In genomic region chr17:6555331-6556120, GRCh38 we compare ENCODE assay signal across 8 cellular contexts. TPM values are rescaled to one million over a fixed set of nuclear protein-coding genes. Genes with fewer than 3 reads are reported as not detected.
A peak's percentile ranks its signal among the peaks of the same experiment; 100 is the strongest.
DNase-seq lines count a peak whose midpoint lies in the region; ATAC-seq and TF ChIP-seq lines count a peak whose summit lies in the region.

No MANE protein-coding gene starts in this region.

- H3K4me3 ChIP-seq in SK-N-SH (ENCODE audit: low read depth in 2 of 2, low read length in 1 of 2) (peak overlapping the region; percentile 40 to 59), esophagus muscularis mucosa (peak overlapping the region; percentile 65 to 87 (median 77))

- H3K27me3 ChIP-seq in SK-N-SH (ENCODE audit: insufficient read depth) (no peaks in the 10 kb centered on the region), esophagus muscularis mucosa (peaks cover 0 to 11% (median 0%) of the 10 kb centered on the region in 4 donors)

- H3K9me3 ChIP-seq in SK-N-SH (no peaks in the 10 kb centered on the region), esophagus muscularis mucosa (no peaks in the 10 kb centered on the region)

- no peak for TF ChIP-seq RAD21 in SK-N-SH (IDR thresholded peaks at IDR 0.05; ENCODE audit: low read length)

- intact Hi-C loops in esophagus muscularis mucosa (cut with DNase I) = loop anchor here (5.0 kb wide), 1 partner anchor 83 kb away; no protein-coding TSS in a partner anchor

- H3K9ac ChIP-seq in SK-N-SH = no peak overlapping the region

- H3K4me1 ChIP-seq in SK-N-SH (ENCODE audit: control insufficient read depth in 1 of 2, insufficient read depth in 2 of 2, low read depth in 1 of 2, low read length in 1 of 2) (peaks cover 0 to 9% of the 10 kb centered on the region in 2 experiments; a peak in 1 of 4 replicates), esophagus muscularis mucosa (peaks cover 11 to 73% (median 62%) of the 10 kb centered on the region in 4 donors)

- H3K27ac ChIP-seq in SK-N-SH (ENCODE audit: low read depth in 2 of 2, low read length in 1 of 2) = no peak overlapping the region
- peak overlapping the region; percentile 88 to 92 (median 90) for H3K27ac ChIP-seq in esophagus muscularis mucosa (replicated peaks in 1 of 4)

- peak overlapping the region; percentile 50 for H3K4me3 Mint-ChIP-seq in natural killer cell treated with Interleukin-12 subunit alpha and Interleukin-12 subunit beta and Interleukin-15 and Interleukin-18, amount 100 ng/mL, for 72 hours

- no peak for TF ChIP-seq CTCF in SK-N-SH (IDR thresholded peaks at IDR 0.05)
- no peak for TF ChIP-seq CTCF in esophagus muscularis mucosa (IDR thresholded peaks at IDR 0.05)

- no peak overlapping the region for H3K27ac Mint-ChIP-seq in natural killer cell treated with Interleukin-12 subunit alpha and Interleukin-12 subunit beta and Interleukin-15 and Interleukin-18, amount 100 ng/mL, for 72 hours

- no peaks in the 10 kb centered on the region for H3K36me3 Mint-ChIP-seq in natural killer cell treated with Interleukin-12 subunit alpha and Interleukin-12 subunit beta and Interleukin-15 and Interleukin-18, amount 100 ng/mL, for 72 hours

- peak overlapping the region; percentile 81; the same call in 1 of the 2 replicates for H2AFZ ChIP-seq in SK-N-SH (ENCODE audit: low read depth)

- ATAC-seq in natural killer cell treated with Interleukin-12 subunit alpha and Interleukin-12 subunit beta and Interleukin-15 and Interleukin-18, amount 100 ng/mL, for 72 hours = peak; percentile 33 to 37
- ATAC-seq in GM21515 (IDR thresholded peaks at IDR 0.05; ENCODE audit: unreplicated experiment) = no peak

- no peaks in the 10 kb centered on the region for H3K36me3 ChIP-seq in SK-N-SH (replicated peaks in 1 of 2; ENCODE audit: control insufficient read depth in 1 of 2, insufficient read depth in 2 of 2, low read length in 1 of 2)
- H3K36me3 ChIP-seq in esophagus muscularis mucosa = no peaks in the 10 kb centered on the region

- H3K27me3 Mint-ChIP-seq in natural killer cell treated with Interleukin-12 subunit alpha and Interleukin-12 subunit beta and Interleukin-15 and Interleukin-18, amount 100 ng/mL, for 72 hours = peaks cover 20 to 34% of the 10 kb centered on the region in 2 donors

- WGBS in SK-N-SH (ENCODE audit: low lambda C conversion rate) = 0% methylated on average over 3 of the region's 56 CpGs
- WGBS in esophagus muscularis mucosa = 10% methylated on average over 4 of the region's 56 CpGs

- DNase-seq in GM04504 (ENCODE audit: low read depth) (peak; percentile 5), SK-N-SH (peak; percentile 60), esophagus muscularis mucosa (ENCODE audit: extremely low spot score) (no peak), SW 1271 (lab: John Stamatoyannopoulos, UW) (no peak), NCI-H146 treated with DMSO at 0.1 percent for 48 hours (lab: John Stamatoyannopoulos, UW; ENCODE audit: unreplicated experiment) (no peak), RPMI8226 (no peak)
- DNase-seq in natural killer cell treated with Interleukin-12 subunit alpha and Interleukin-12 subunit beta and Interleukin-15 and Interleukin-18, amount 100 ng/mL, for 72 hours (ENCODE audit: low spot score) = no peak

- CTCF ChIA-PET in SK-N-SH (lab: Yijun Ruan, JAX) = interaction anchor here (0.9 to 1.6 kb wide), 2 partner anchors 82 to 355 kb away, joined by 4 to 8 read pairs; no protein-coding TSS in a partner anchor

- peak overlapping the region; percentile 98 for H3K4me2 ChIP-seq in SK-N-SH

- H3K9me2 ChIP-seq in SK-N-SH = no peaks in the 10 kb centered on the region

- no peaks in the 10 kb centered on the region for H3K79me2 ChIP-seq in SK-N-SH (ENCODE audit: insufficient read depth)

- TF ChIP-seq POLR2A in esophagus muscularis mucosa (IDR thresholded peaks at IDR 0.05; ENCODE audit: low read depth) = no peak

- POLR2A ChIA-PET in SK-N-SH (lab: Yijun Ruan, JAX) = no interaction called here

- H3K9me3 Mint-ChIP-seq in natural killer cell treated with Interleukin-12 subunit alpha and Interleukin-12 subunit beta and Interleukin-15 and Interleukin-18, amount 100 ng/mL, for 72 hours = no peaks in the 10 kb centered on the region

- H4K20me1 ChIP-seq in SK-N-SH (ENCODE audit: insufficient read depth) = no peaks in the 10 kb centered on the region

- TF ChIP-seq EP300 in SK-N-SH (IDR thresholded peaks at IDR 0.05; ENCODE audit: borderline replicate concordance in 1 of 2, low read depth in 1 of 2, low read length in 1 of 2) = no peak
- TF ChIP-seq EP300 in esophagus muscularis mucosa (IDR thresholded peaks at IDR 0.05) = no peak

- peaks cover 0 to 7% of the 10 kb centered on the region in 2 donors for H3K4me1 Mint-ChIP-seq in natural killer cell treated with Interleukin-12 subunit alpha and Interleukin-12 subunit beta and Interleukin-15 and Interleukin-18, amount 100 ng/mL, for 72 hours (ENCODE audit: low read depth in 2 of 2)

- peaks cover 6% of the 10 kb centered on the region for H3F3A ChIP-seq in SK-N-SH (replicated peaks; ENCODE audit: insufficient read depth)

TF ChIP-seq in SK-N-SH, 30 proteins besides CTCF, POLR2A, EP300 and RAD21:
- TF ChIP-seq TCF12 (IDR thresholded peaks at IDR 0.05) (peak; percentile 34; the same call in 1 of the 2 replicates), YY1 (IDR thresholded peaks at IDR 0.05; ENCODE audit: low read depth) (no peak)
TF ChIP-seq in SK-N-SH: peak in this region for 1.

RNA-seq across cellular contexts. Expression of gene PITPNM3, which starts 0.8 kb away (rescaled TPM):
- 0.82 and 0.86 TPM in 2 replicates for polyA plus RNA-seq in SK-N-SH (2012; rRNA removed)
- 0.33 and 0.52 TPM in 2 replicates for polyA plus RNA-seq in SK-N-SH (2012; cell fraction: cytosol; rRNA removed)
- polyA plus RNA-seq in SK-N-SH (2012; cell fraction: nucleus; rRNA removed) = 3.1 and 3.5 TPM in 2 replicates
- 10 to 100 TPM; 46.5 to 93.2 (median 68.9) TPM for total RNA-seq in esophagus muscularis mucosa
- total RNA-seq in natural killer cell treated with Interleukin-12 subunit alpha and Interleukin-12 subunit beta and Interleukin-15 and Interleukin-18, amount 100 ng/mL, for 72 hours = under 1 TPM; 0.59 to 0.84 TPM

Comparison
In these comparisons a context has a peak if more than half of its experiments do, and no peak if none do; other contexts are left out.
1. DNase-seq: peak in GM04504 (single experiment) and SK-N-SH (single experiment); none in esophagus muscularis mucosa (single experiment), natural killer cell treated with Interleukin-12 subunit alpha and Interleukin-12 subunit beta and Interleukin-15 and Interleukin-18, amount 100 ng/mL, for 72 hours (single experiment), SW 1271 (0 of 2), NCI-H146 treated with DMSO at 0.1 percent for 48 hours (single experiment) and RPMI8226 (single experiment).
2. H3K27ac ChIP-seq: peak in esophagus muscularis mucosa (4 of 4); none in SK-N-SH (0 of 2).
3. RNA of gene PITPNM3, which starts 0.8 kb away (total RNA-seq): 46.5 to 93.2 TPM in esophagus muscularis mucosa; 0.59 to 0.84 TPM in natural killer cell treated with Interleukin-12 subunit alpha and Interleukin-12 subunit beta and Interleukin-15 and Interleukin-18, amount 100 ng/mL, for 72 hours; every median in the first group is over 10 times any median in the second.